9 cellular contexts compared by ENCODE assay signal in genomic region chr12:108622425-108622824, GRCh38. TPM values are rescaled to one million over a fixed set of nuclear protein-coding genes. Genes with fewer than 3 reads are reported as not detected.
A peak's percentile ranks its signal among the peaks of the same experiment; 100 is the strongest.
DNase-seq lines count a peak whose midpoint lies in the region; ATAC-seq and TF ChIP-seq lines count a peak whose summit lies in the region.
"Had no signal": no experiment of that assay in that cellular context is flagged by ENCODE, and none has a peak within 500 bp of the region (broad histone marks: within the 10 kb centered on the region; RNA-seq: fewer than 3 reads in every experiment).

No MANE protein-coding gene starts in this region.

- peaks cover 9% of the 10 kb centered on the region for H3K36me3 Mint-ChIP-seq in activated naive CD8-positive, alpha-beta T cell

- peak overlapping the region; percentile 58 to 87 for H3K27ac ChIP-seq in left lung

- H3K4me1 ChIP-seq in left lung: peaks cover 16 to 72% of the 10 kb centered on the region in 2 donors

- intact Hi-C loops in left lung (cut with DNase I): no loop called here

- H3K27ac Mint-ChIP-seq in activated naive CD8-positive, alpha-beta T cell: peak overlapping the region; percentile 97

- DNase-seq in CD1c-positive myeloid dendritic cell (ENCODE audit: extremely low spot score) (peak; percentile 87), H7 (peak; percentile 65), left lung (no peak), mesenteric fat pad (ENCODE audit: low spot score) (no peak), ureter (ENCODE audit: low spot score) (no peak)

- H3K36me3 ChIP-seq in H7 (replicated peaks; ENCODE audit: control insufficient read depth, insufficient read depth, low read length): no peaks in the 10 kb centered on the region; the same call in 1 of the 2 replicates
- peaks cover 0 to 36% of the 10 kb centered on the region in 2 donors for H3K36me3 ChIP-seq in left lung

- H3K27me3 ChIP-seq in H7 (ENCODE audit: control insufficient read depth, insufficient read depth, low read length) (no peaks in the 10 kb centered on the region), left lung (no peaks in the 10 kb centered on the region)

- H3K4me3 Mint-ChIP-seq in activated naive CD8-positive, alpha-beta T cell: no peak overlapping the region

- no peak overlapping the region for H3K4me3 ChIP-seq in H7 (ENCODE audit: insufficient read depth, low read depth, low read length)
- H3K4me3 ChIP-seq in left lung: no peak overlapping the region

- no peaks in the 10 kb centered on the region for H3K27me3 Mint-ChIP-seq in activated naive CD8-positive, alpha-beta T cell

- H3K9me3 Mint-ChIP-seq in activated naive CD8-positive, alpha-beta T cell (ENCODE audit: low read depth): no peaks in the 10 kb centered on the region

- TF ChIP-seq CTCF in left lung (IDR thresholded peaks at IDR 0.05): no peak

- peaks cover 63% of the 10 kb centered on the region for H3K4me1 Mint-ChIP-seq in activated naive CD8-positive, alpha-beta T cell (ENCODE audit: low read depth)

- H3K9me3 ChIP-seq in left lung: no peaks in the 10 kb centered on the region

- ATAC-seq in left lung: peak; percentile 31
- no peak for ATAC-seq in HG03442 (IDR thresholded peaks at IDR 0.05; ENCODE audit: unreplicated experiment)
- ATAC-seq in GM19467 (IDR thresholded peaks at IDR 0.05; ENCODE audit: unreplicated experiment): no peak

RNA-seq across cellular contexts. Expression of gene SELPLG, which starts 11.3 kb away (rescaled TPM):
- 0.10 and 0.15 TPM in 2 replicates for total RNA-seq in H7 (2014; rRNA removed; shearing (Covaris generic))
- total RNA-seq in left lung (10 to 100 TPM; 28.3 to 61.0 TPM), mesenteric fat pad (15.4 TPM), ureter (4.3 TPM)

RNA-seq across cellular contexts. Expression of gene TMEM119, which starts 24.5 kb away (rescaled TPM):
- 0.24 and 0.85 TPM in 2 replicates for total RNA-seq in H7 (2014; rRNA removed; shearing (Covaris generic))
- total RNA-seq in left lung (10 to 100 TPM; 50.5 to 90.9 TPM), mesenteric fat pad (13.0 TPM), ureter (15.9 TPM)
- total RNA-seq: activated CD8-positive, alpha-beta memory T cell treated with anti-CD3 and anti-CD28 coated beads for 36 hours had no signal

Comparison
In these comparisons a context has a peak if more than half of its experiments do, and no peak if none do; other contexts are left out.
1. DNase-seq: peak in CD1c-positive myeloid dendritic cell (single experiment) and H7 (single experiment); none in left lung (0 of 2), mesenteric fat pad (single experiment) and ureter (single experiment).